In genomic region chr1:2049225-2049516, GRCh38 we compare ENCODE assay signal across 13 cellular contexts. TPM values are rescaled to one million over a fixed set of nuclear protein-coding genes. Genes with fewer than 3 reads are reported as not detected.
DNase-seq lines count a peak whose midpoint lies in the region; ATAC-seq, FAIRE-seq and TF ChIP-seq lines count a peak whose summit lies in the region.
"Had no signal": no experiment of that assay in that cellular context is flagged by ENCODE, and none has a peak within 500 bp of the region (broad histone marks: within the 10 kb centered on the region; RNA-seq: fewer than 3 reads in every experiment).

No MANE protein-coding gene starts in this region.

- H3K9me1 ChIP-seq in keratinocyte (ENCODE audit: control insufficient read depth, extremely low read depth, insufficient read depth, low read length) = peaks cover 9% of the 10 kb centered on the region

- intact Hi-C loops in Right ventricle myocardium inferior (cut with DNase I) (no loop called here), left cardiac atrium (cut with DNase I) (loop anchor here in 1 of 2 donors (5.0 kb wide), 1 partner anchor 87 kb away; no protein-coding TSS in a partner anchor)

- no peak overlapping the region for H3K4me3 ChIP-seq in keratinocyte (ENCODE audit: control insufficient read depth in 2 of 3, extremely low read depth in 1 of 3, insufficient read depth in 2 of 3, low read depth in 1 of 3, low read length in 3 of 3)

- H3K9ac ChIP-seq in keratinocyte (ENCODE audit: control insufficient read depth, extremely low read depth, insufficient read depth, low read length) = no peak overlapping the region

- no peaks in the 10 kb centered on the region for H3K27me3 Mint-ChIP-seq in activated T-helper 17 cell treated with anti-CD3 and anti-CD28 coated beads, Interleukin-2, amount 50 U/mL, for 72 hours
- peaks cover 37% of the 10 kb centered on the region for H3K27me3 Mint-ChIP-seq in type B pancreatic cell

- no peaks in the 10 kb centered on the region for H3K36me3 ChIP-seq in keratinocyte (ENCODE audit: control insufficient read depth in 2 of 2, extremely low read depth in 1 of 2, insufficient read depth in 2 of 2, low read length in 2 of 2)
- H3K36me3 ChIP-seq: cardiac muscle cell, gastrocnemius medialis had no signal

- FAIRE-seq in keratinocyte (lab: Jason Lieb, UNC) = no peak

- H4K20me1 ChIP-seq in keratinocyte (ENCODE audit: control insufficient read depth, extremely low read depth, insufficient read depth, low read length) = peaks cover 9% of the 10 kb centered on the region

- H3K4me1 ChIP-seq in keratinocyte (ENCODE audit: control insufficient read depth, extremely low read depth, insufficient read depth, low read length) = peaks cover 19% of the 10 kb centered on the region

- H3K9me3 Mint-ChIP-seq in activated T-helper 17 cell treated with anti-CD3 and anti-CD28 coated beads, Interleukin-2, amount 50 U/mL, for 72 hours = no peaks in the 10 kb centered on the region
- no peaks in the 10 kb centered on the region for H3K9me3 Mint-ChIP-seq in type B pancreatic cell

- H3K4me2 ChIP-seq in keratinocyte (ENCODE audit: control insufficient read depth, extremely low read depth, insufficient read depth, low read depth, low read length) = peak overlapping the region; percentile 74

- TF ChIP-seq CTCF in keratinocyte (optimal IDR thresholded peaks at IDR 0.05 in 1 of 3, IDR thresholded peaks at IDR 0.05 in 1 of 3, conservative IDR thresholded peaks at IDR 0.05 in 1 of 3; ENCODE audit: extremely low read depth in 1 of 3, insufficient read depth in 2 of 3, low read length in 3 of 3) (no peak), type B pancreatic cell (conservative IDR thresholded peaks at IDR 0.05) (no peak)

- no peaks in the 10 kb centered on the region for H3K9me3 ChIP-seq in keratinocyte (ENCODE audit: control insufficient read depth, low read depth, low read length)
- H3K9me3 ChIP-seq: gastrocnemius medialis had no signal

- H3K27ac ChIP-seq in keratinocyte (ENCODE audit: control insufficient read depth, insufficient read depth, low read length) = no peak overlapping the region
- H3K27ac ChIP-seq: gastrocnemius medialis had no signal

- H3K36me3 Mint-ChIP-seq in activated T-helper 17 cell treated with anti-CD3 and anti-CD28 coated beads, Interleukin-2, amount 50 U/mL, for 72 hours (ENCODE audit: low read depth) = no peaks in the 10 kb centered on the region
- H3K36me3 Mint-ChIP-seq in type B pancreatic cell = no peaks in the 10 kb centered on the region

- H3K27ac Mint-ChIP-seq in activated T-helper 17 cell treated with anti-CD3 and anti-CD28 coated beads, Interleukin-2, amount 50 U/mL, for 72 hours = peak overlapping the region; percentile 50
- H3K27ac Mint-ChIP-seq in type B pancreatic cell = peak overlapping the region; percentile 89

- peaks cover 25% of the 10 kb centered on the region for H3K79me2 ChIP-seq in keratinocyte (ENCODE audit: control insufficient read depth, insufficient read depth, low read length)

- no peaks in the 10 kb centered on the region for H3K27me3 ChIP-seq in keratinocyte (ENCODE audit: control insufficient read depth, extremely low read depth, insufficient read depth, low read length)

- dilution Hi-C loops in keratinocyte (cut with MboI; ENCODE audit: extremely low pct_ligation_motif_present, low sequenced_read_pairs) = no loop called here

- peak; percentile 39 for DNase-seq in Right ventricle myocardium inferior (ENCODE audit: missing footprints)
- no peak for DNase-seq in left cardiac atrium
- DNase-seq in keratinocyte (ENCODE audit: low read depth, low spot score) = no peak
- DNase-seq in type B pancreatic cell (ENCODE audit: extremely low spot score, unreplicated experiment) = no peak
- no peak for DNase-seq in NCI-H1048 (lab: John Stamatoyannopoulos, UW)
- DNase-seq: activated CD4-positive, CD25-positive, alpha-beta regulatory T cell treated with anti-CD3 and anti-CD28 coated beads, Interleukin-2, amount 50 U/mL, for 72 hours; gastrocnemius medialis; MV-4-11; nucleus accumbens had no signal

- ATAC-seq in Right ventricle myocardium inferior = no peak
- no peak for ATAC-seq in left cardiac atrium
- ATAC-seq in activated T-helper 17 cell treated with anti-CD3 and anti-CD28 coated beads, Interleukin-2, amount 50 U/mL, for 72 hours (replicated peaks) = no peak
- ATAC-seq in HG03095 (IDR thresholded peaks at IDR 0.05; ENCODE audit: unreplicated experiment) = no peak
- no peak for ATAC-seq in GM19395 (IDR thresholded peaks at IDR 0.05; ENCODE audit: unreplicated experiment)
- ATAC-seq: gastrocnemius medialis had no signal

- H3K4me1 Mint-ChIP-seq in activated T-helper 17 cell treated with anti-CD3 and anti-CD28 coated beads, Interleukin-2, amount 50 U/mL, for 72 hours = peaks cover 14% of the 10 kb centered on the region
- peaks cover 16% of the 10 kb centered on the region for H3K4me1 Mint-ChIP-seq in type B pancreatic cell (ENCODE audit: unreplicated experiment)

- no peak overlapping the region for H2AFZ ChIP-seq in keratinocyte (ENCODE audit: control insufficient read depth, low read length)

- peak overlapping the region; percentile 78 for H3K4me3 Mint-ChIP-seq in activated T-helper 17 cell treated with anti-CD3 and anti-CD28 coated beads, Interleukin-2, amount 50 U/mL, for 72 hours
- peak overlapping the region; percentile 88 for H3K4me3 Mint-ChIP-seq in type B pancreatic cell

RNA-seq across cellular contexts. Expression of gene PRKCZ, which starts 1.0 kb away (rescaled TPM):
- total RNA-seq in Right ventricle myocardium inferior (16.4 TPM), left cardiac atrium (10 to 100 TPM; 12.4 to 20.7 TPM), type B pancreatic cell (ENCODE audit: low replicate concordance) (33.2 and 64.4 TPM in 2 replicates)
- 10 to 100 TPM; 12.2 to 24.7 TPM for total RNA-seq in activated T-helper 17 cell treated with anti-CD3 and anti-CD28 coated beads, Interleukin-2, amount 50 U/mL, for 72 hours
- 36.3 to 41.3 TPM (median 39.5 TPM) in 3 replicates for polyA plus RNA-seq in keratinocyte
- polyA plus RNA-seq in keratinocyte (2011; ENCODE audit: low read depth) = 22.3 TPM
- polyA plus RNA-seq in keratinocyte (2011; cell fraction: cytosol; rRNA removed) = 25.0 and 40.0 TPM in 2 replicates
- polyA plus RNA-seq in keratinocyte (2011; cell fraction: nucleus; rRNA removed) = 34.0 and 36.8 TPM in 2 replicates
- 28.3 and 35.9 TPM in 2 replicates for polyA plus RNA-seq in keratinocyte (2012; ENCODE audit: low replicate concordance)
- polyA minus RNA-seq in keratinocyte = 47.1 to 99.9 TPM (median 50.4 TPM) in 3 replicates
- 30.3 TPM for polyA minus RNA-seq in keratinocyte (2011; cell fraction: cytosol; rRNA and poly(A)+ RNA removed)
- 16.4 and 19.0 TPM in 2 replicates for polyA minus RNA-seq in keratinocyte (2011; cell fraction: nucleus; rRNA and poly(A)+ RNA removed)

RNA-seq across cellular contexts. Expression of gene GABRD, which starts 30.0 kb away (rescaled TPM):
- total RNA-seq in Right ventricle myocardium inferior (0.49 TPM), left cardiac atrium (under 1 TPM in 1 of 2 donors, not detected in 1; 0.29 TPM), type B pancreatic cell (ENCODE audit: low replicate concordance) (0.43 and 2.0 TPM in 2 replicates)
- not detected for total RNA-seq in activated T-helper 17 cell treated with anti-CD3 and anti-CD28 coated beads, Interleukin-2, amount 50 U/mL, for 72 hours
- polyA plus RNA-seq in keratinocyte = not detected in 3 replicates
- not detected for polyA plus RNA-seq in keratinocyte (2011; ENCODE audit: low read depth)
- polyA plus RNA-seq in keratinocyte (2011; cell fraction: cytosol; rRNA removed) = not detected in 2 replicates
- not detected in 2 replicates for polyA plus RNA-seq in keratinocyte (2011; cell fraction: nucleus; rRNA removed)
- polyA plus RNA-seq in keratinocyte (2012; ENCODE audit: low replicate concordance) = not detected in 2 replicates
- polyA minus RNA-seq in keratinocyte = not detected in 3 replicates
- not detected for polyA minus RNA-seq in keratinocyte (2011; cell fraction: cytosol; rRNA and poly(A)+ RNA removed)
- polyA minus RNA-seq in keratinocyte (2011; cell fraction: nucleus; rRNA and poly(A)+ RNA removed) = not detected in 2 replicates
- total RNA-seq: cardiac muscle cell had no signal
- polyA plus RNA-seq: cardiac muscle cell had no signal

RNA-seq across cellular contexts. Expression of gene CFAP74, which starts 45.6 kb away (rescaled TPM):
- total RNA-seq in Right ventricle myocardium inferior (not detected), left cardiac atrium (not detected), type B pancreatic cell (ENCODE audit: low replicate concordance) (0.76 and 1.5 TPM in 2 replicates)
- total RNA-seq in activated T-helper 17 cell treated with anti-CD3 and anti-CD28 coated beads, Interleukin-2, amount 50 U/mL, for 72 hours = not detected
- not detected in 3 replicates for polyA plus RNA-seq in keratinocyte
- not detected for polyA plus RNA-seq in keratinocyte (2011; ENCODE audit: low read depth)
- polyA plus RNA-seq in keratinocyte (2011; cell fraction: cytosol; rRNA removed) = not detected in 2 replicates
- polyA plus RNA-seq in keratinocyte (2011; cell fraction: nucleus; rRNA removed) = 0.04 TPM in 1 of 2 replicates, not detected in the other
- not detected in 2 replicates for polyA plus RNA-seq in keratinocyte (2012; ENCODE audit: low replicate concordance)
- not detected in 3 replicates for polyA minus RNA-seq in keratinocyte
- polyA minus RNA-seq in keratinocyte (2011; cell fraction: cytosol; rRNA and poly(A)+ RNA removed) = not detected
- not detected in 2 replicates for polyA minus RNA-seq in keratinocyte (2011; cell fraction: nucleus; rRNA and poly(A)+ RNA removed)
- total RNA-seq: gastrocnemius medialis had no signal
